In genomic region chr17:62085511-62086408, GRCh38 we compare ENCODE assay signal across 14 cellular contexts. TPM values are rescaled to one million over a fixed set of nuclear protein-coding genes. Genes with fewer than 3 reads are reported as not detected.
DNase-seq lines count a peak whose midpoint lies in the region; ATAC-seq and TF ChIP-seq lines count a peak whose summit lies in the region.
"Had no signal": no experiment of that assay in that cellular context is flagged by ENCODE, and none has a peak within 500 bp of the region (broad histone marks: within the 10 kb centered on the region; RNA-seq: fewer than 3 reads in every experiment).

No MANE protein-coding gene starts in this region.

- H3K4me3 Mint-ChIP-seq in CD8-positive, alpha-beta memory T cell, result no peak overlapping the region
- H3K4me3 Mint-ChIP-seq: activated naive CD4-positive, alpha-beta T cell treated with anti-CD3 and anti-CD28 coated beads, Interleukin-2, amount 50 U/mL, for 24 hours; naive thymus-derived CD4-positive, alpha-beta T cell had no signal

- H3K27ac ChIP-seq in PC-3 (ENCODE audit: low read length) (no peak overlapping the region), SK-N-SH (ENCODE audit: low read depth in 2 of 2, low read length in 1 of 2) (no peak overlapping the region)
- no peak overlapping the region for H3K27ac ChIP-seq in CD8-positive, alpha-beta memory T cell (ENCODE audit: low read depth, low read length)
- H3K27ac ChIP-seq: thoracic aorta had no signal

- H3K9me3 ChIP-seq in PC-3 (ENCODE audit: low read length) (no peaks in the 10 kb centered on the region), SK-N-SH (no peaks in the 10 kb centered on the region)
- no peaks in the 10 kb centered on the region for H3K9me3 ChIP-seq in CD8-positive, alpha-beta memory T cell (ENCODE audit: low read length)
- H3K9me3 ChIP-seq: thoracic aorta had no signal

- CTCF ChIA-PET in PC-3 (lab: Charles Lee), result no interaction called here
- CTCF ChIA-PET in CD8-positive, alpha-beta memory T cell (lab: Charles Lee), result interaction anchor here (0.7 kb wide), 1 partner anchor 1854 kb away, joined by 3 read pairs; no protein-coding TSS in a partner anchor
- CTCF ChIA-PET in SK-N-SH (lab: Yijun Ruan, JAX), result interaction anchor here (0.9 to 1.5 kb wide), 3 partner anchors 24 to 95 kb away, joined by 3 to 4 read pairs (median 4); no protein-coding TSS in a partner anchor

- no TSS peak for BruUV-seq in PC-3 (replicated peaks; lab: Mats Ljungman, UMichigan)

- TF ChIP-seq EP300 in SK-N-SH (IDR thresholded peaks at IDR 0.05; ENCODE audit: borderline replicate concordance in 1 of 2, low read depth in 1 of 2, low read length in 1 of 2), result no peak

- no peak overlapping the region for H3K9ac ChIP-seq in PC-3 (ENCODE audit: low read length)
- H3K9ac ChIP-seq in SK-N-SH, result no peak overlapping the region

- H3K4me1 ChIP-seq in PC-3 (ENCODE audit: insufficient read depth, low read length), result no peaks in the 10 kb centered on the region
- H3K4me1 ChIP-seq in CD8-positive, alpha-beta memory T cell (ENCODE audit: insufficient read depth, low read length), result no peaks in the 10 kb centered on the region
- H3K4me1 ChIP-seq in SK-N-SH (ENCODE audit: control insufficient read depth in 1 of 2, insufficient read depth in 2 of 2, low read depth in 1 of 2, low read length in 1 of 2), result no peaks in the 10 kb centered on the region

- H3K4me2 ChIP-seq in PC-3 (ENCODE audit: low read length) (no peak overlapping the region), SK-N-SH (no peak overlapping the region)

- peaks cover 2 to 7% (median 4%) of the 10 kb centered on the region in 3 donors for H3K4me1 Mint-ChIP-seq in CD8-positive, alpha-beta memory T cell

- no peaks in the 10 kb centered on the region for H3K36me3 Mint-ChIP-seq in CD8-positive, alpha-beta memory T cell
- H3K36me3 Mint-ChIP-seq: activated naive CD4-positive, alpha-beta T cell treated with anti-CD3 and anti-CD28 coated beads, Interleukin-2, amount 50 U/mL, for 24 hours; naive thymus-derived CD4-positive, alpha-beta T cell had no signal

- H3F3A ChIP-seq in PC-3 (ENCODE audit: low read length, unreplicated experiment) (no peaks in the 10 kb centered on the region), SK-N-SH (replicated peaks; ENCODE audit: insufficient read depth) (no peaks in the 10 kb centered on the region)

- H3K79me2 ChIP-seq in PC-3 (ENCODE audit: low read length) (no peaks in the 10 kb centered on the region), SK-N-SH (ENCODE audit: insufficient read depth) (no peaks in the 10 kb centered on the region)

- 77% methylated on average over 7 of the region's 7 CpGs for WGBS in SK-N-SH (ENCODE audit: low lambda C conversion rate)

- peaks cover 3% of the 10 kb centered on the region in 2 donors for H3K27me3 Mint-ChIP-seq in CD8-positive, alpha-beta memory T cell
- H3K27me3 Mint-ChIP-seq: activated naive CD4-positive, alpha-beta T cell treated with anti-CD3 and anti-CD28 coated beads, Interleukin-2, amount 50 U/mL, for 24 hours; naive thymus-derived CD4-positive, alpha-beta T cell had no signal

- TF ChIP-seq RAD21 in SK-N-SH (IDR thresholded peaks at IDR 0.05; ENCODE audit: low read length), result no peak

- peak; percentile 16 for DNase-seq in stimulated activated CD4-positive, alpha-beta T cell treated with anti-CD3 and anti-CD28 coated beads, Interleukin-1b, Interleukin-23, amount 100 ng/mL, for 48 hours
- no peak for DNase-seq in stimulated activated CD4-positive, alpha-beta T cell treated with anti-CD3 and anti-CD28 coated beads, Interleukin-4, amount 100 ng/mL, for 4 hours
- DNase-seq in NCI-H524 (lab: John Stamatoyannopoulos, UW) (peak; percentile 75 to 94), foreskin fibroblast (peak; percentile 31 to 73), PC-3 (no peak), SK-N-SH (no peak)
- no peak for DNase-seq in CD8-positive, alpha-beta memory T cell
- DNase-seq: effector memory CD4-positive, alpha-beta T cell; GOT3; naive thymus-derived CD4-positive, alpha-beta T cell; NCI-H146 had no signal

- H3K36me3 ChIP-seq in PC-3 (ENCODE audit: low read depth, low read length) (no peaks in the 10 kb centered on the region), SK-N-SH (replicated peaks in 1 of 2; ENCODE audit: control insufficient read depth in 1 of 2, insufficient read depth in 2 of 2, low read length in 1 of 2) (no peaks in the 10 kb centered on the region)
- H3K36me3 ChIP-seq in CD8-positive, alpha-beta memory T cell (ENCODE audit: insufficient read depth, low read length), result no peaks in the 10 kb centered on the region
- H3K36me3 ChIP-seq: thoracic aorta had no signal

- H3K4me3 ChIP-seq in foreskin fibroblast (ENCODE audit: low read depth in 1 of 2, low read length in 2 of 2) (no peak overlapping the region), PC-3 (ENCODE audit: low read length) (no peak overlapping the region), SK-N-SH (ENCODE audit: low read depth in 2 of 2, low read length in 1 of 2) (no peak overlapping the region)
- no peak overlapping the region for H3K4me3 ChIP-seq in CD8-positive, alpha-beta memory T cell (ENCODE audit: low read length)
- H3K4me3 ChIP-seq: thoracic aorta had no signal

- H4K20me1 ChIP-seq in PC-3 (ENCODE audit: low read length), result no peaks in the 10 kb centered on the region
- H4K20me1 ChIP-seq in SK-N-SH (ENCODE audit: insufficient read depth), result no peaks in the 10 kb centered on the region

- H2AFZ ChIP-seq in PC-3 (ENCODE audit: low read length) (no peak overlapping the region), SK-N-SH (ENCODE audit: low read depth) (no peak overlapping the region)

- no peaks in the 10 kb centered on the region for H3K27me3 ChIP-seq in PC-3 (ENCODE audit: low read length)
- no peaks in the 10 kb centered on the region for H3K27me3 ChIP-seq in CD8-positive, alpha-beta memory T cell (ENCODE audit: insufficient read depth, low read length, poor library complexity, severe bottlenecking)
- H3K27me3 ChIP-seq in SK-N-SH (ENCODE audit: insufficient read depth), result no peaks in the 10 kb centered on the region

- POLR2A ChIA-PET in PC-3 (lab: Charles Lee; ENCODE audit: unreplicated experiment) (no interaction called here), SK-N-SH (lab: Yijun Ruan, JAX) (no interaction called here)
- POLR2A ChIA-PET in CD8-positive, alpha-beta memory T cell (lab: Charles Lee), result no interaction called here

- TF ChIP-seq CTCF in foreskin fibroblast (IDR thresholded peaks at IDR 0.05; ENCODE audit: low read depth, low read length) (no peak), PC-3 (conservative IDR thresholded peaks at IDR 0.05; ENCODE audit: low read depth, low read length) (no peak), SK-N-SH (IDR thresholded peaks at IDR 0.05) (no peak)

- H3K9me3 Mint-ChIP-seq in CD8-positive, alpha-beta memory T cell, result no peaks in the 10 kb centered on the region
- H3K9me3 Mint-ChIP-seq: activated naive CD4-positive, alpha-beta T cell treated with anti-CD3 and anti-CD28 coated beads, Interleukin-2, amount 50 U/mL, for 24 hours had no signal

- intact Hi-C loops in PC-3 (cut with micrococcal nuclease), result no loop called here

- H3K9me2 ChIP-seq in PC-3 (replicated peaks; ENCODE audit: low read length) (no peaks in the 10 kb centered on the region), SK-N-SH (no peaks in the 10 kb centered on the region)

- H3K27ac Mint-ChIP-seq in CD8-positive, alpha-beta memory T cell, result peak overlapping the region in 3 of 8 donors; percentile 29 to 59 (median 35)
- H3K27ac Mint-ChIP-seq: activated naive CD4-positive, alpha-beta T cell treated with anti-CD3 and anti-CD28 coated beads, Interleukin-2, amount 50 U/mL, for 24 hours had no signal

- ATAC-seq in PC-3 (no peak), HG03521 (IDR thresholded peaks at IDR 0.05; ENCODE audit: unreplicated experiment) (no peak)
- ATAC-seq: naive thymus-derived CD4-positive, alpha-beta T cell had no signal

TF ChIP-seq in SK-N-SH, 30 proteins besides CTCF, POLR2A, EP300 and RAD21 (continues in another document):
- TF ChIP-seq USF1 (IDR thresholded peaks at IDR 0.05; ENCODE audit: borderline replicate concordance, low read depth) (no peak), SMC3 (IDR thresholded peaks at IDR 0.05; ENCODE audit: low read depth, low read length) (no peak), MAX (IDR thresholded peaks at IDR 0.05; ENCODE audit: low read depth) (no peak), TCF12 (IDR thresholded peaks at IDR 0.05) (no peak), RCOR1 (IDR thresholded peaks at IDR 0.05; ENCODE audit: low read length) (no peak), CHD2 (IDR thresholded peaks at IDR 0.05; ENCODE audit: low read length, partially characterized antibody) (no peak)

RNA-seq across cellular contexts. Expression of gene MED13, which starts 20.7 kb away (rescaled TPM):
- 26.0 and 36.8 TPM in 2 replicates for total RNA-seq in PC-3 (2014; rRNA removed)
- total RNA-seq in CD8-positive, alpha-beta memory T cell, result 10 to 100 TPM; 61.2 to 63.3 TPM
- polyA plus RNA-seq in CD8-positive, alpha-beta memory T cell, result 3.4 TPM
- 6.3 and 9.2 TPM in 2 replicates for polyA plus RNA-seq in SK-N-SH (2012; rRNA removed)
- 8.7 and 9.3 TPM in 2 replicates for polyA plus RNA-seq in SK-N-SH (2012; cell fraction: cytosol; rRNA removed)
- polyA plus RNA-seq in SK-N-SH (2012; cell fraction: nucleus; rRNA removed), result 10.0 and 18.3 TPM in 2 replicates

Comparison
In these comparisons a context has a peak if more than half of its experiments do, and no peak if none do; other contexts are left out.
1. DNase-seq: peak in stimulated activated CD4-positive, alpha-beta T cell treated with anti-CD3 and anti-CD28 coated beads, Interleukin-1b, Interleukin-23, amount 100 ng/mL, for 48 hours (single experiment), NCI-H524 (2 of 2) and foreskin fibroblast (2 of 2); none in stimulated activated CD4-positive, alpha-beta T cell treated with anti-CD3 and anti-CD28 coated beads, Interleukin-4, amount 100 ng/mL, for 4 hours (0 of 2), PC-3 (single experiment), CD8-positive, alpha-beta memory T cell (0 of 5) and SK-N-SH (single experiment).